ENCODE assay signal across 1 cellular context in the genomic region with DNA sequence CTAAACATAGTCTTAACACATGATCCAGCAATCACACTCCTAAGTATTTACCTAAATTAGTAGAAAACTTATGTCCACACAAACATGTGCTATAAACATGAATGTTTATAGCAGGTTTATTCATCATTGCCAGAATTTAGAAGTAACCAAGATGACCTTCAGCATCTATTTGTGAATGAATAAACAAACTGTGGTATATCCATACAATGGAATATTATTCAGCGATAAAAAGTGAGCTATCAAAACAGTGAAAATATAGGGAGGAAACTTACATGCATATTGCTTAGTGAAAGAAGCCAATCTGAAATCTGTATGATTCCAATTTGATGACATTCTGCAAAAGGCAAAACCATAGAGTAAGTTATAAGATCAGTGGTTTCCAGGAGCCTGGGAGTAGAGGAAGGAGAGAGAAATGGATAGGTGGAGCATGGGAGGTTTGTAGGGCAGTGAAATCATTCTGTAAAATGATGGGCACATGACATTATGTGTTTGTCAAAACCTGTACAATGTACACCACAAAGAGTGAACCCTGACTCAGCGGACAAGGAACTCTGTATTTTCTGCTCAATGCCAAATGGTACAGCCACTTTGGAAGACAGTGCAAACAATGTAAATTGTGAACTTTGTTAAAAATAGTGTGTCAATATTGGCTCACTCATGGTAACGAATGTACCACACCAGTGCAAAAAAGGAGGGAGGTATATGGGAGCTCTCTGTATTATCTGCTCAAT.
TF ChIP-seq lines count a peak whose summit lies in the region.

No MANE protein-coding gene starts in this region.

TF ChIP-seq in HepG2, 621 proteins besides CTCF, POLR2A, EP300 and RAD21 (continued from another document and continues in another):
- TF ChIP-seq, protein P1, sequence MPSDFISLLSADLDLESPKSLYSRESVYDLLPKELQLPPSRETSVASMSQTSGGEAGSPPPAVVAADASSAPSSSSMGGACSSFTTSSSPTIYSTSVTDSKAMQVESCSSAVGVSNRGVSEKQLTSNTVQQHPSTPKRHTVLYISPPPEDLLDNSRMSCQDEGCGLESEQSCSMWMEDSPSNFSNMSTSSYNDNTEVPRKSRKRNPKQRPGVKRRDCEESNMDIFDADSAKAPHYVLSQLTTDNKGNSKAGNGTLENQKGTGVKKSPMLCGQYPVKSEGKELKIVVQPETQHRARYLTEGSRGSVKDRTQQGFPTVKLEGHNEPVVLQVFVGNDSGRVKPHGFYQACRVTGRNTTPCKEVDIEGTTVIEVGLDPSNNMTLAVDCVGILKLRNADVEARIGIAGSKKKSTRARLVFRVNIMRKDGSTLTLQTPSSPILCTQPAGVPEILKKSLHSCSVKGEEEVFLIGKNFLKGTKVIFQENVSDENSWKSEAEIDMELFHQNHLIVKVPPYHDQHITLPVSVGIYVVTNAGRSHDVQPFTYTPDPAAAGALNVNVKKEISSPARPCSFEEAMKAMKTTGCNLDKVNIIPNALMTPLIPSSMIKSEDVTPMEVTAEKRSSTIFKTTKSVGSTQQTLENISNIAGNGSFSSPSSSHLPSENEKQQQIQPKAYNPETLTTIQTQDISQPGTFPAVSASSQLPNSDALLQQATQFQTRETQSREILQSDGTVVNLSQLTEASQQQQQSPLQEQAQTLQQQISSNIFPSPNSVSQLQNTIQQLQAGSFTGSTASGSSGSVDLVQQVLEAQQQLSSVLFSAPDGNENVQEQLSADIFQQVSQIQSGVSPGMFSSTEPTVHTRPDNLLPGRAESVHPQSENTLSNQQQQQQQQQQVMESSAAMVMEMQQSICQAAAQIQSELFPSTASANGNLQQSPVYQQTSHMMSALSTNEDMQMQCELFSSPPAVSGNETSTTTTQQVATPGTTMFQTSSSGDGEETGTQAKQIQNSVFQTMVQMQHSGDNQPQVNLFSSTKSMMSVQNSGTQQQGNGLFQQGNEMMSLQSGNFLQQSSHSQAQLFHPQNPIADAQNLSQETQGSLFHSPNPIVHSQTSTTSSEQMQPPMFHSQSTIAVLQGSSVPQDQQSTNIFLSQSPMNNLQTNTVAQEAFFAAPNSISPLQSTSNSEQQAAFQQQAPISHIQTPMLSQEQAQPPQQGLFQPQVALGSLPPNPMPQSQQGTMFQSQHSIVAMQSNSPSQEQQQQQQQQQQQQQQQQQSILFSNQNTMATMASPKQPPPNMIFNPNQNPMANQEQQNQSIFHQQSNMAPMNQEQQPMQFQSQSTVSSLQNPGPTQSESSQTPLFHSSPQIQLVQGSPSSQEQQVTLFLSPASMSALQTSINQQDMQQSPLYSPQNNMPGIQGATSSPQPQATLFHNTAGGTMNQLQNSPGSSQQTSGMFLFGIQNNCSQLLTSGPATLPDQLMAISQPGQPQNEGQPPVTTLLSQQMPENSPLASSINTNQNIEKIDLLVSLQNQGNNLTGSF (CRISPR knock-in tag; IDR thresholded peaks at IDR 0.05) = no peak
- TF ChIP-seq NR2F6 (IDR thresholded peaks at IDR 0.05) (peak; percentile 81), NR2F6 (CRISPR knock-in tag; IDR thresholded peaks at IDR 0.05) (peak; percentile 89), LRRFIP1 (CRISPR knock-in tag; conservative IDR thresholded peaks at IDR 0.05) (no peak), SP4 (CRISPR knock-in tag; IDR thresholded peaks at IDR 0.05) (peak; percentile 37; the same call in 1 of the 2 replicates), ZNF318 (CRISPR knock-in tag; IDR thresholded peaks at IDR 0.05) (no peak), ZNF30 (CRISPR knock-in tag; IDR thresholded peaks at IDR 0.05) (no peak), ZNF282 (IDR thresholded peaks at IDR 0.05; ENCODE audit: partially characterized antibody) (no peak), ZSCAN20 (CRISPR knock-in tag; IDR thresholded peaks at IDR 0.05; ENCODE audit: borderline replicate concordance) (0 out of 2 replicates have a peak, but pooled peaks have one; percentile 69), GTF2F1 (IDR thresholded peaks at IDR 0.05; ENCODE audit: low read length) (no peak), HHEX (CRISPR knock-in tag; IDR thresholded peaks at IDR 0.05) (peak; percentile 83), HDAC1 (CRISPR knock-in tag; IDR thresholded peaks at IDR 0.05) (peak; percentile 77; the same call in 1 of the 2 replicates), SRY (CRISPR knock-in tag; IDR thresholded peaks at IDR 0.05) (no peak), ZNF7 (CRISPR knock-in tag; IDR thresholded peaks at IDR 0.05) (no peak), HOXA7 (CRISPR knock-in tag; IDR thresholded peaks at IDR 0.05) (no peak), FOXK2 (IDR thresholded peaks at IDR 0.05) (peak; percentile 7; the same call in 1 of the 2 replicates), ZNF260 (CRISPR knock-in tag; IDR thresholded peaks at IDR 0.05; ENCODE audit: borderline replicate concordance, low read depth) (no peak), RXRA (CRISPR knock-in tag; IDR thresholded peaks at IDR 0.05) (peak; percentile 58; the same call in 1 of the 2 replicates), REST (IDR thresholded peaks at IDR 0.05; ENCODE audit: borderline replicate concordance in 1 of 2, low read depth in 1 of 2, low read length in 2 of 2) (peak in 1 of 2 experiments; percentile 35; a peak in 1 of 4 replicates)
- TF ChIP-seq, protein P2, sequence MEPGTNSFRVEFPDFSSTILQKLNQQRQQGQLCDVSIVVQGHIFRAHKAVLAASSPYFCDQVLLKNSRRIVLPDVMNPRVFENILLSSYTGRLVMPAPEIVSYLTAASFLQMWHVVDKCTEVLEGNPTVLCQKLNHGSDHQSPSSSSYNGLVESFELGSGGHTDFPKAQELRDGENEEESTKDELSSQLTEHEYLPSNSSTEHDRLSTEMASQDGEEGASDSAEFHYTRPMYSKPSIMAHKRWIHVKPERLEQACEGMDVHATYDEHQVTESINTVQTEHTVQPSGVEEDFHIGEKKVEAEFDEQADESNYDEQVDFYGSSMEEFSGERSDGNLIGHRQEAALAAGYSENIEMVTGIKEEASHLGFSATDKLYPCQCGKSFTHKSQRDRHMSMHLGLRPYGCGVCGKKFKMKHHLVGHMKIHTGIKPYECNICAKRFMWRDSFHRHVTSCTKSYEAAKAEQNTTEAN (CRISPR knock-in tag; conservative IDR thresholded peaks at IDR 0.05) = peak; percentile 98
